1 cellular context compared by ENCODE assay signal in the genomic region with DNA sequence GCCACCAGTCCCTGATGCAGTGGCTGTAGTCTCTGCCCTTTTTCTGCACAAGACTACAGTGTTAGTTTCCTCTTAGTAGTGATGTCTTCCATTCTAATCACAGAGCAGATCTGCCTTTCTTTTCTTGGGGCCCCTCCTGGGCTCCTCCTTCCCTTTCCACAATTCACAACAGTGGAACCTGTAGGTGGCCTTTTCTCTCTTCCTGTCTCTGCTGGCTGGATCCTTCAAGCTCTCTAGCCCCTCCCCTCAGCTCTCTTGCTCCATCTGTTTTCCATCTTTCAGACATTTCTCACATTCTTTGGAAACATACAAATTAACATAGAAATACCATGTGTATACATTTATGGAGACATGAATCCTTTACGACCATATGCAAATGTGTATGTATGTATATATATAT.
TF ChIP-seq lines count a peak whose summit lies in the region.

No MANE protein-coding gene starts in this region.

TF ChIP-seq in H1, 55 proteins besides CTCF, POLR2A, EP300 and RAD21:
- TF ChIP-seq BCL11A (IDR thresholded peaks at IDR 0.05; ENCODE audit: low read depth in 2 of 2, low read length in 2 of 2) = no peak
- TF ChIP-seq KDM4A (IDR thresholded peaks at IDR 0.05; ENCODE audit: low read depth, low read length, severe bottlenecking) = peak; percentile 3
